ENCODE assay signal across 24 cellular contexts in the genomic region with DNA sequence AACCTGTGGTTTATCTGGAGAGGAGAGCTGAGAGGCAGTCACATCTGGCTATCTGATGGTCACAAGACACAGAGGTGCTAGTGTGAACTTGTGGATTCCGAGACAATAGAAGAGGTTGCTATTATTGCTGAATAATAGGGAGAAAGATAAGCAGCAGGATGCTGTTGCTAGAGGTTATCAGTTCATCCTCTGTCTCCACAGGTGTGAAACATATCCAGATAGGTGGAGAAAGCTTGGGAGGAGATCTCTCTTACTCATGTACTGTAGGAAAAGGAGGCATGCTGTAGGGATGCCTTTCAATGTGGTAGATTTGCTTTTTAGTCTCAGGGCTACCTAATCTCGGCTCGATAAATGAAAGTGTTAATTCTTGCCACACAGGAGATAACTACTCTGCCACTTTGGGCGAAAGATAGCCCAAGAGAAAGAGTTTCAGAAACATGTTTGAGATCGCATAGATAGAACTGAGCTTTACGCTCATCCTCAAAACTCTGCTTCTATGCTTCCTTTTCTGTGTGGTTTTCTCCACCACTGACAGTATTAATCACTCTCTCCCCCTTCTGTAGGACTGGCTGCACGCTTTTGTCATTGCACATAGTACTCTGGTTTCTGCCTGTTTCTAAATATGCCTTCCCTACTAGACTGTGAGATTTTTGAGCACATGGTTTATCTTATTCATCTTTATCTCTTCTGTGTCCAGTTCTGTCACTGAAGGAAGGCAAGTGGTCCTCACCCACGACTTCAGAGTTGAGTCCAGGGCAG.
"Had no signal": no experiment of that assay in that cellular context is flagged by ENCODE, and none has a peak within 500 bp of the region (broad histone marks: within the 10 kb centered on the region; RNA-seq: fewer than 3 reads in every experiment).

No MANE protein-coding gene starts in this region.

- H2AFZ ChIP-seq: neural progenitor cell had no signal

- H3K36me3 ChIP-seq: colonic mucosa, esophagus muscularis mucosa, left lung, lower lobe of right lung, neural progenitor cell, spleen, tibial nerve had no signal

- ATAC-seq: activated CD8-positive, alpha-beta memory T cell treated with anti-CD3 and anti-CD28 coated beads, Interleukin-2, amount 10 ng/mL, durations not matched to agents 7 days and 5 days; activated CD8-positive, alpha-beta T cell treated with anti-CD3 and anti-CD28 coated beads for 36 hours; activated naive CD4-positive, alpha-beta T cell treated with anti-CD3 and anti-CD28 coated beads, Interleukin-2, amount 50 U/mL, for 72 hours; activated T-cell treated with anti-CD3 and anti-CD28 coated beads, Interleukin-2, amount 50 U/mL, for 72 hours; foreskin keratinocyte; left lung; lower lobe of right lung; natural killer cell; T-helper 17 cell had no signal

- H3K4me3 ChIP-seq: colonic mucosa, dorsolateral prefrontal cortex, esophagus muscularis mucosa, left lung, lower lobe of right lung, neural progenitor cell, spleen, tibial nerve had no signal

- H3K9ac ChIP-seq: neural progenitor cell had no signal

- H3K4me2 ChIP-seq: neural progenitor cell had no signal

- H3K9me3 ChIP-seq: colonic mucosa, esophagus muscularis mucosa, left lung, lower lobe of right lung, spleen, tibial nerve had no signal

- H3K4me1 ChIP-seq: colonic mucosa, esophagus muscularis mucosa, foreskin keratinocyte, left lung, lower lobe of right lung, spleen had no signal

- FAIRE-seq: islet of Langerhans had no signal

- H3K27ac ChIP-seq: colonic mucosa, dorsolateral prefrontal cortex, esophagus muscularis mucosa, foreskin keratinocyte, left lung, lower lobe of right lung, neural progenitor cell, spleen, tibial nerve had no signal

- H3K27me3 ChIP-seq: colonic mucosa, neural progenitor cell had no signal

- DNase-seq: activated CD4-positive, alpha-beta T cell treated with anti-CD3 and anti-CD28 coated beads for 1 hour; activated CD4-positive, alpha-beta T cell treated with anti-CD3 and anti-CD28 coated beads, Interleukin-2, amount 50 U/mL, for 1 hour; activated CD8-positive, alpha-beta memory T cell treated with anti-CD3 and anti-CD28 coated beads, Interleukin-2, amount 10 ng/mL, durations not matched to agents 7 days and 5 days; activated CD8-positive, alpha-beta T cell treated with anti-CD3 and anti-CD28 coated beads for 36 hours; activated naive CD4-positive, alpha-beta T cell; activated T-cell treated with anti-CD3 and anti-CD28 coated beads, Interleukin-2, amount 50 U/mL, for 72 hours; colonic mucosa; foreskin keratinocyte; left lung; lower lobe of right lung; mesenchymal stem cell; natural killer cell; occipital lobe; right cardiac atrium; spleen; stimulated activated naive CD4-positive, alpha-beta T cell treated with Interleukin-2 at 50 U/mL for 16 hours; T-helper 17 cell; T1000 had no signal
